23 cellular contexts compared by ENCODE assay signal in the genomic region with DNA sequence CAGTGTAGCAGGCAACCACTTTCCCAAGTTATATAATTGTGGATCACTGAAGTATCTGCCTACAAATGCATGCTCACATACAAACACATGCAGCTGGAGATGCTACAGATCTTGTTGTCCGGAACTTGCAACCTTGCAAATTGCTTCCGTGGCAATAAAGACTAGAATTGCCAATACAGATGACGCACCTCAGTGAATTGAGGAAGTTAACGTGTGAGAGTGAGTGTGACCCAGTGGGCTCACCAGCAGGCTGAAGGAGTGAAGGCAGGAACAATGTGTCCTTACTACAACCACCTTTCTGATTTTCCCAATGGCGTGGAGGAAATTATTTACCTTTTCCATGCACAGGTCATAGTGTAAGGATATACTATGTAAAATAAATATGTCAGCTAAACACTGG.
"Had no signal": no experiment of that assay in that cellular context is flagged by ENCODE, and none has a peak within 500 bp of the region (broad histone marks: within the 10 kb centered on the region; RNA-seq: fewer than 3 reads in every experiment).

No MANE protein-coding gene starts in this region.

- H3K27me3 Mint-ChIP-seq: activated CD8-positive, alpha-beta T cell treated with anti-CD3 and anti-CD28 coated beads for 36 hours; dendritic cell treated with granulocyte-macrophage colony-stimulating factor and Interleukin-4, amounts not matched to agents 40 ng/mL and 50 ng/mL, for 4 days; stimulated activated naive CD8-positive, alpha-beta T cell treated with anti-CD3 and anti-CD28 coated beads, Interleukin-15, Interleukin-2, amounts not matched to agents 100 ng/mL and 50 ng/mL, for 24 hours had no signal

- H3K9me3 Mint-ChIP-seq: activated B cell treated with CpG ODN at 0.5 μM for 24 hours; activated CD8-positive, alpha-beta T cell treated with anti-CD3 and anti-CD28 coated beads for 36 hours; activated T-helper 2 cell treated with anti-CD3 and anti-CD28 coated beads, Interferon-gamma antibody, Interleukin-2, Interleukin-4, amounts not matched to agents 10 μg/mL and 5 μg/mL and 100 μg/mL, durations not matched to agents 14 hours and 24 hours and 36 hours; dendritic cell treated with granulocyte-macrophage colony-stimulating factor and Interleukin-4, amounts not matched to agents 40 ng/mL and 50 ng/mL, for 4 days; neural progenitor cell; stimulated activated naive CD8-positive, alpha-beta T cell treated with anti-CD3 and anti-CD28 coated beads, Interleukin-15, Interleukin-2, amounts not matched to agents 100 ng/mL and 50 ng/mL, for 24 hours had no signal

- H3K4me3 ChIP-seq: cardiac muscle cell, gastrocnemius medialis, heart right ventricle, left ventricle myocardium inferior, psoas muscle, skin epidermis, suprapubic skin had no signal

- H3K36me3 Mint-ChIP-seq: neural progenitor cell had no signal

- H3K4me3 Mint-ChIP-seq: activated B cell treated with CpG ODN at 0.5 μM for 24 hours; activated CD8-positive, alpha-beta T cell treated with anti-CD3 and anti-CD28 coated beads for 36 hours; activated naive CD8-positive, alpha-beta T cell treated with anti-CD3 and anti-CD28 coated beads, Interleukin-2, amount 10 ng/mL, durations not matched to agents 7 days and 5 days; dendritic cell treated with granulocyte-macrophage colony-stimulating factor and Interleukin-4, amounts not matched to agents 40 ng/mL and 50 ng/mL, for 4 days; neural progenitor cell; stimulated activated naive CD8-positive, alpha-beta T cell treated with anti-CD3 and anti-CD28 coated beads, Interleukin-15, Interleukin-2, amounts not matched to agents 100 ng/mL and 50 ng/mL, for 24 hours had no signal

- H3K4me1 ChIP-seq: gastrocnemius medialis, heart right ventricle, left ventricle myocardium inferior, psoas muscle, suprapubic skin had no signal

- H3K9me3 ChIP-seq: gastrocnemius medialis, heart right ventricle, left ventricle myocardium inferior, psoas muscle, suprapubic skin had no signal

- H3K27ac ChIP-seq: cardiac muscle cell, gastrocnemius medialis, heart right ventricle, left ventricle myocardium inferior, neural progenitor cell, psoas muscle, skin epidermis, suprapubic skin had no signal

- H3K36me3 ChIP-seq: cardiac muscle cell, gastrocnemius medialis, heart right ventricle, left ventricle myocardium inferior, neural progenitor cell, suprapubic skin had no signal

- H3K27ac Mint-ChIP-seq: activated B cell treated with CpG ODN at 0.5 μM for 24 hours; activated CD8-positive, alpha-beta T cell treated with anti-CD3 and anti-CD28 coated beads for 36 hours; activated naive CD8-positive, alpha-beta T cell treated with anti-CD3 and anti-CD28 coated beads, Interleukin-2, amount 10 ng/mL, durations not matched to agents 7 days and 5 days; activated T-helper 2 cell treated with anti-CD3 and anti-CD28 coated beads, Interferon-gamma antibody, Interleukin-2, Interleukin-4, amounts not matched to agents 10 μg/mL and 5 μg/mL and 100 μg/mL, durations not matched to agents 14 hours and 24 hours and 36 hours; dendritic cell treated with granulocyte-macrophage colony-stimulating factor and Interleukin-4, amounts not matched to agents 40 ng/mL and 50 ng/mL, for 4 days; stimulated activated naive CD8-positive, alpha-beta T cell treated with anti-CD3 and anti-CD28 coated beads, Interleukin-15, Interleukin-2, amounts not matched to agents 100 ng/mL and 50 ng/mL, for 24 hours had no signal

- DNase-seq: activated B cell treated with CpG ODN at 0.5 μM for 24 hours; activated CD4-positive, alpha-beta T cell treated with anti-CD3 and anti-CD28 coated beads for 48 hours; activated CD8-positive, alpha-beta T cell treated with anti-CD3 and anti-CD28 coated beads for 36 hours; activated naive CD4-positive, alpha-beta T cell treated with Interleukin-2 at 50 U/mL for 16 hours; activated naive CD8-positive, alpha-beta T cell treated with anti-CD3 and anti-CD28 coated beads, Interleukin-2, amount 10 ng/mL, durations not matched to agents 7 days and 5 days; activated T-cell treated with anti-CD3 and anti-CD28 coated beads, Interleukin-2, amount 50 U/mL, for 1 hour; amygdala; effector CD8-positive, alpha-beta T cell; gastrocnemius medialis; heart right ventricle; left ventricle myocardium inferior; mammary epithelial cell; psoas muscle; right cardiac atrium; stimulated activated CD4-positive, alpha-beta T cell treated with anti-CD3 and anti-CD28 coated beads, Interleukin-15, amount 100 ng/mL, for 24 hours; stimulated activated CD4-positive, alpha-beta T cell treated with anti-CD3 and anti-CD28 coated beads, Interleukin-2, amount 100 ng/mL, for 48 hours had no signal

- H3K27me3 ChIP-seq: cardiac muscle cell, gastrocnemius medialis, heart right ventricle, neural progenitor cell, suprapubic skin had no signal
